Comparison of ENCODE assay signal across 20 cellular contexts in the genomic region with DNA sequence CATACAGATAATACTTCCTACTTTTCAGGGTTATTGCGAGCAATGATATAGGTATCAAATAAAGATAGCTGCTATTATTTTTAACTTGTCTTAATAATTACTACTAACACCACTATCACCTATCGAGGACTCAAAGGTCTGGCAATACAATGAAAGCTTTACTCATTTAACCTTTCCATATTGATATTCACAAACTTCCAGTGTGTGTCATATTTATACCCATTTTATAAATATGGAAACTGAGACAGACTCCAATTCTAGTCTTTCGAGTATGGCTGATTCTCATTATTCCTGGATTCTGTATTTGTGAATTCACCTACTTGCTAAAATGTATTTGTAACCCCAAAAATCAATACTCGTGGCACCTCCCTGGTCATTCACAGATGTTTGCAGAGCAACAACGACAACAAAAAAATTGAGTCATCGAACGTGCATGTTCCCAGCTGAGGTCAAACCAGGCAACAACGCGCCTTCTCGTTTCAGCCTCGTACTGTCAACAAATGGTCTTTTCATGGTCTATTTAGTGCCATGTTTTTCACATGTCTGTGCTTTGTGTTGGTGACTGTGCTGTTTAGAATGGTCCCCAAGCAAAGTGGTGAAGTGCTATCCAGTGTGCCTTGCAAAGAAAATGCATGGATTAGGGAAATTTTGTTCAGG. TPM values are rescaled to one million over a fixed set of nuclear protein-coding genes. Genes with fewer than 3 reads are reported as not detected.
DNase-seq lines count a peak whose midpoint lies in the region; ATAC-seq and TF ChIP-seq lines count a peak whose summit lies in the region.
"Had no signal": no experiment of that assay in that cellular context is flagged by ENCODE, and none has a peak within 500 bp of the region (broad histone marks: within the 10 kb centered on the region; RNA-seq: fewer than 3 reads in every experiment).

No MANE protein-coding gene starts in this region.

- peaks cover 32% of the 10 kb centered on the region for H3K4me1 ChIP-seq in cardiac muscle cell (ENCODE audit: low read depth)

- no peak overlapping the region for H3K4me3 ChIP-seq in cardiac muscle cell
- H3K4me3 ChIP-seq: gastrocnemius medialis, GM12878, sigmoid colon, thoracic aorta had no signal

- H3K4me1 Mint-ChIP-seq in nephron progenitor cell = peaks cover 30% of the 10 kb centered on the region

- no peaks in the 10 kb centered on the region for H3K9me3 ChIP-seq in cardiac muscle cell (ENCODE audit: low read depth)
- H3K9me3 ChIP-seq: gastrocnemius medialis, sigmoid colon, thoracic aorta had no signal

- intact Hi-C loops in cardiac septum (cut with DNase I) = no loop called here

- H3K9me3 Mint-ChIP-seq in nephron progenitor cell = peaks cover 17% of the 10 kb centered on the region
- H3K9me3 Mint-ChIP-seq: activated T-cell treated with anti-CD3 and anti-CD28 coated beads, Interleukin-2, amount 50 U/mL, for 72 hours had no signal

- TF ChIP-seq CTCF in cardiac muscle cell (IDR thresholded peaks at IDR 0.05; ENCODE audit: low read depth, low read length) (no peak), nephron progenitor cell (IDR thresholded peaks at IDR 0.05) (no peak)

- H3K4me3 Mint-ChIP-seq in nephron progenitor cell = no peak overlapping the region
- H3K4me3 Mint-ChIP-seq: activated T-cell treated with anti-CD3 and anti-CD28 coated beads, Interleukin-2, amount 50 U/mL, for 72 hours; CD8-positive, alpha-beta memory T cell had no signal

- H3K27ac ChIP-seq in cardiac muscle cell = peak overlapping the region; percentile 73
- H3K27ac ChIP-seq in cingulate gyrus (ENCODE audit: low read depth, low read length) = peak overlapping the region; percentile 8
- H3K27ac ChIP-seq: gastrocnemius medialis, sigmoid colon, thoracic aorta had no signal

- H3K27me3 Mint-ChIP-seq in nephron progenitor cell (ENCODE audit: low read depth, poor library complexity) = no peaks in the 10 kb centered on the region
- H3K27me3 Mint-ChIP-seq: CD8-positive, alpha-beta memory T cell had no signal

- no peaks in the 10 kb centered on the region for H3K27me3 ChIP-seq in cardiac muscle cell
- H3K27me3 ChIP-seq: gastrocnemius medialis, sigmoid colon had no signal

- H3K36me3 Mint-ChIP-seq in nephron progenitor cell (ENCODE audit: low read depth) = peaks cover 29% of the 10 kb centered on the region

- peak overlapping the region; percentile 59 for H3K27ac Mint-ChIP-seq in nephron progenitor cell
- H3K27ac Mint-ChIP-seq: activated T-cell treated with anti-CD3 and anti-CD28 coated beads, Interleukin-2, amount 50 U/mL, for 72 hours; CD8-positive, alpha-beta memory T cell had no signal

- ATAC-seq in HG02981 (IDR thresholded peaks at IDR 0.05; ENCODE audit: unreplicated experiment) = no peak
- ATAC-seq: activated T-cell treated with anti-CD3 and anti-CD28 coated beads, Interleukin-2, amount 50 U/mL, for 72 hours; GM12878 had no signal

- no peaks in the 10 kb centered on the region for H3K36me3 ChIP-seq in cardiac muscle cell
- H3K36me3 ChIP-seq: gastrocnemius medialis, sigmoid colon, thoracic aorta had no signal

- DNase-seq in cardiac muscle cell (ENCODE audit: low read depth in 1 of 2, low spot score in 1 of 2) (no peak), cardiac septum (ENCODE audit: low spot score) (no peak), nephron progenitor cell (no peak), NCI-H2196 (lab: John Stamatoyannopoulos, UW; ENCODE audit: unreplicated experiment) (no peak), NCI-H526 (lab: John Stamatoyannopoulos, UW) (no peak), SW480 (ENCODE audit: low spot score) (no peak)
- DNase-seq: activated CD4-positive, alpha-beta T cell treated with anti-CD3 and anti-CD28 coated beads, Interleukin-2, amount 50 U/mL, for 48 hours; activated T-cell treated with anti-CD3 and anti-CD28 coated beads, Interleukin-2, amount 50 U/mL, for 72 hours; CD8-positive, alpha-beta memory T cell; gastrocnemius medialis; KBM-7; mesenchymal stem cell; NCI-H1092 treated with DMSO at 0.1 percent for 48 hours; NCI-H526 treated with DMSO at 0.1 percent for 48 hours; sigmoid colon; stimulated activated CD4-positive, alpha-beta T cell treated with anti-CD3 and anti-CD28 coated beads, Interleukin-2, amount 100 ng/mL, for 48 hours had no signal

RNA-seq across cellular contexts. Expression of a gene that starts 51.7 kb away (rescaled TPM):
- total RNA-seq in cardiac muscle cell = 17.5 and 24.5 TPM in 2 replicates
- 11.9 and 18.5 TPM in 2 replicates for polyA plus RNA-seq in cardiac muscle cell
- total RNA-seq in cardiac septum = 13.2 TPM
